29 cellular contexts compared by ENCODE assay signal in the genomic region with DNA sequence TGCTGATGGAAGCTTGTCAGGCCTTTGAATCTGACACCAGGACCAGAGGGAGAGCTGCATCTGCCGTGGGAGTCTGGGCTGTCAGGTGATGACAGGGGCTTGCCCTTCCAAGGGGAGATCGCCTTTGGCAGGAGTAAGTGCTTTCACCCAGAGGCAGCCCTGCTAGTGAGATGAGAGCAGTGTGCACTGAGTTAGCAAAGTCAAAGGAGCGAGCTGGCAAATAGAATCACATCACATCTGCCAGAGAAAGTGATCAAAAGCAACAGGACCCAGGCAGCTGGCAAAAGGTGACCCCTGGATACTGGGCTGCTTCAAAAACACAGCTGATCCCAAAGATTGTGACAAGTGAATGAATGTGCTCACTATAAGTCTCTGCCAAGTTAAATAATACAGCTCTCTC. TPM values are rescaled to one million over a fixed set of nuclear protein-coding genes. Genes with fewer than 3 reads are reported as not detected.
A peak's percentile ranks its signal among the peaks of the same experiment; 100 is the strongest.
DNase-seq lines count a peak whose midpoint lies in the region; ATAC-seq and TF ChIP-seq lines count a peak whose summit lies in the region.
"Had no signal": no experiment of that assay in that cellular context is flagged by ENCODE, and none has a peak within 500 bp of the region (broad histone marks: within the 10 kb centered on the region; RNA-seq: fewer than 3 reads in every experiment).

No MANE protein-coding gene starts in this region.

- peak overlapping the region; percentile 13 to 21 for H3K4me3 ChIP-seq in testis
- H3K4me3 ChIP-seq: BLaER1, GM12878, PC-9, SK-N-MC had no signal

- no peaks in the 10 kb centered on the region for H3K9me3 ChIP-seq in testis
- H3K9me3 ChIP-seq: BLaER1 had no signal

- peak; percentile 44 for ATAC-seq in SK-N-SH treated with all-trans-retinoic acid at 6 μM for 48 hours
- ATAC-seq: GM12878, HCT116 had no signal

- DNase-seq in NCI-H2227 (lab: John Stamatoyannopoulos, UW; ENCODE audit: unreplicated experiment) (peak; percentile 24), NCI-H2227 treated with DMSO at 0.1 percent for 48 hours (lab: John Stamatoyannopoulos, UW) (no peak), NCI-H146 treated with DMSO at 0.1 percent for 48 hours (lab: John Stamatoyannopoulos, UW; ENCODE audit: unreplicated experiment) (peak; percentile 80), testis (no peak), ureter (ENCODE audit: low spot score) (no peak)
- DNase-seq in stimulated activated naive CD4-positive, alpha-beta T cell treated with Interleukin-2 at 50 U/mL for 16 hours (lab: John Stamatoyannopoulos, UW): no peak
- DNase-seq: CD4-positive, CD25-positive, alpha-beta regulatory T cell; COR-L47; EL; GDM1; NCI-H1048; NCI-H1417 treated with DMSO at 0.1 percent for 48 hours; NCI-H187 treated with DMSO at 0.1 percent for 48 hours; NCI-H345; NCI-H524; NCI-H774; PC-9; SHP77 treated with DMSO at 0.1 percent for 48 hours; T-helper 2 cell had no signal

- no peaks in the 10 kb centered on the region for H3K36me3 ChIP-seq in testis (ENCODE audit: low read depth, missing control alignments)
- H3K36me3 ChIP-seq: BLaER1 had no signal

- H3K27ac ChIP-seq in testis: no peak overlapping the region
- H3K27ac ChIP-seq: BLaER1, HL-60, PC-9, RWPE1, SK-N-MC had no signal

- 62 to 66% methylated on average over 3 of the region's 3 CpGs for WGBS in testis, 2 donors

- no peak for TF ChIP-seq CTCF in testis (IDR thresholded peaks at IDR 0.05)

- H3K27me3 ChIP-seq in testis: no peaks in the 10 kb centered on the region
- H3K27me3 ChIP-seq: BLaER1 had no signal

- no peak for TF ChIP-seq POLR2A in testis (IDR thresholded peaks at IDR 0.05)

- intact Hi-C loops in testis (cut with DNase I; ENCODE audit: low total_unique reads): no loop called here

- H3K4me1 ChIP-seq in testis: no peaks in the 10 kb centered on the region
- H3K4me1 ChIP-seq: BLaER1 had no signal

TF ChIP-seq in SK-N-SH treated with all-trans-retinoic acid at 6 μM for 48 hours, 23 proteins besides CTCF, POLR2A, EP300 and RAD21:
- TF ChIP-seq, protein P1, sequence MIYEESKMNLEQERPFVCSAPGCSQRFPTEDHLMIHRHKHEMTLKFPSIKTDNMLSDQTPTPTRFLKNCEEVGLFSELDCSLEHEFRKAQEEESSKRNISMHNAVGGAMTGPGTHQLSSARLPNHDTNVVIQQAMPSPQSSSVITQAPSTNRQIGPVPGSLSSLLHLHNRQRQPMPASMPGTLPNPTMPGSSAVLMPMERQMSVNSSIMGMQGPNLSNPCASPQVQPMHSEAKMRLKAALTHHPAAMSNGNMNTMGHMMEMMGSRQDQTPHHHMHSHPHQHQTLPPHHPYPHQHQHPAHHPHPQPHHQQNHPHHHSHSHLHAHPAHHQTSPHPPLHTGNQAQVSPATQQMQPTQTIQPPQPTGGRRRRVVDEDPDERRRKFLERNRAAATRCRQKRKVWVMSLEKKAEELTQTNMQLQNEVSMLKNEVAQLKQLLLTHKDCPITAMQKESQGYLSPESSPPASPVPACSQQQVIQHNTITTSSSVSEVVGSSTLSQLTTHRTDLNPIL (CRISPR knock-in tag; IDR thresholded peaks at IDR 0.05; ENCODE audit: low read depth): no peak
- TF ChIP-seq ISL1 (CRISPR knock-in tag; IDR thresholded peaks at IDR 0.05) (no peak), RARB (CRISPR knock-in tag; IDR thresholded peaks at IDR 0.05) (no peak), CSDC2 (CRISPR knock-in tag; IDR thresholded peaks at IDR 0.05) (no peak), ZNF8 (CRISPR knock-in tag; IDR thresholded peaks at IDR 0.05) (no peak), ARNTL (CRISPR knock-in tag; IDR thresholded peaks at IDR 0.05; ENCODE audit: borderline replicate concordance, low read depth) (no peak), ZFP3 (CRISPR knock-in tag; IDR thresholded peaks at IDR 0.05) (no peak), ZNF565 (CRISPR knock-in tag; conservative IDR thresholded peaks at IDR 0.05; ENCODE audit: low read depth) (no peak), PPARA (CRISPR knock-in tag; IDR thresholded peaks at IDR 0.05; ENCODE audit: borderline replicate concordance) (no peak), TOX (CRISPR knock-in tag; IDR thresholded peaks at IDR 0.05; ENCODE audit: borderline replicate concordance) (no peak)

RNA-seq across cellular contexts. Expression of a gene that starts 36.1 kb away (rescaled TPM):
- total RNA-seq in testis (not detected), ureter (not detected)
- not detected for polyA plus RNA-seq in testis (ENCODE audit: insufficient read depth, low read depth, low replicate concordance)
- total RNA-seq: A172; CD4-positive, CD25-positive, alpha-beta regulatory T cell; GM12878; H1; PC-9 had no signal
- polyA plus RNA-seq: CD4-positive, CD25-positive, alpha-beta regulatory T cell; GM12878; H1; IgD-negative memory B cell had no signal

Comparison
In these comparisons a context has a peak if more than half of its experiments do, and no peak if none do; other contexts are left out.
1. DNase-seq: peak in NCI-H2227 (single experiment) and NCI-H146 treated with DMSO at 0.1 percent for 48 hours (single experiment); none in NCI-H2227 treated with DMSO at 0.1 percent for 48 hours (single experiment), testis (single experiment), ureter (single experiment) and stimulated activated naive CD4-positive, alpha-beta T cell treated with Interleukin-2 at 50 U/mL for 16 hours (single experiment).